1 cellular context compared by ENCODE assay signal in genomic region chr20:6814945-6815344, GRCh38.
TF ChIP-seq lines count a peak whose summit lies in the region.

No MANE protein-coding gene starts in this region.

TF ChIP-seq in GM23338, 12 proteins besides CTCF, POLR2A, EP300 and RAD21 (continued from another document):
- TF ChIP-seq REST (IDR thresholded peaks at IDR 0.05; ENCODE audit: unreplicated experiment) (no peak), POLR2AphosphoS5 (IDR thresholded peaks at IDR 0.05; ENCODE audit: low read depth) (no peak), EZH2phosphoT487 (IDR thresholded peaks at IDR 0.05; ENCODE audit: unreplicated experiment) (no peak), ZNF462 (CRISPR knock-in tag; IDR thresholded peaks at IDR 0.05) (no peak), JUNB (IDR thresholded peaks at IDR 0.05; ENCODE audit: unreplicated experiment) (no peak), CREB1 (CRISPR knock-in tag; IDR thresholded peaks at IDR 0.05; ENCODE audit: low read depth) (no peak), EZH2 (IDR thresholded peaks at IDR 0.05; ENCODE audit: low read depth, unreplicated experiment) (no peak)
